In genomic region chr1:30713211-30713770, GRCh38 we compare ENCODE assay signal across 1 cellular context.
TF ChIP-seq lines count a peak whose summit lies in the region.

No MANE protein-coding gene starts in this region.

TF ChIP-seq in H1, 55 proteins besides CTCF, POLR2A, EP300 and RAD21:
- TF ChIP-seq CBX8 (IDR thresholded peaks at IDR 0.05; ENCODE audit: borderline replicate concordance, low read depth, low read length) (no peak), YY1 (IDR thresholded peaks at IDR 0.05; ENCODE audit: low read depth, low read length) (no peak), PHF8 (conservative IDR thresholded peaks at IDR 0.05; ENCODE audit: low read depth, low read length) (no peak), NRF1 (IDR thresholded peaks at IDR 0.05; ENCODE audit: low read depth, low read length) (no peak), KDM5A (IDR thresholded peaks at IDR 0.05; ENCODE audit: low read length) (no peak), KDM4A (IDR thresholded peaks at IDR 0.05; ENCODE audit: low read depth, low read length, severe bottlenecking) (no peak), SP1 (IDR thresholded peaks at IDR 0.05; ENCODE audit: low read depth, low read length) (no peak), POU5F1 (IDR thresholded peaks at IDR 0.05; ENCODE audit: low read depth, low read length) (no peak), NANOG (IDR thresholded peaks at IDR 0.05; ENCODE audit: insufficient read depth, low read depth, low read length, poor library complexity, severe bottlenecking) (no peak), HDAC6 (IDR thresholded peaks at IDR 0.05; ENCODE audit: low read depth, low read length) (no peak)
- TF ChIP-seq, protein P1, sequence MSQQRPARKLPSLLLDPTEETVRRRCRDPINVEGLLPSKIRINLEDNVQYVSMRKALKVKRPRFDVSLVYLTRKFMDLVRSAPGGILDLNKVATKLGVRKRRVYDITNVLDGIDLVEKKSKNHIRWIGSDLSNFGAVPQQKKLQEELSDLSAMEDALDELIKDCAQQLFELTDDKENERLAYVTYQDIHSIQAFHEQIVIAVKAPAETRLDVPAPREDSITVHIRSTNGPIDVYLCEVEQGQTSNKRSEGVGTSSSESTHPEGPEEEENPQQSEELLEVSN (IDR thresholded peaks at IDR 0.05), result no peak
